10 cellular contexts compared by ENCODE assay signal in the genomic region with DNA sequence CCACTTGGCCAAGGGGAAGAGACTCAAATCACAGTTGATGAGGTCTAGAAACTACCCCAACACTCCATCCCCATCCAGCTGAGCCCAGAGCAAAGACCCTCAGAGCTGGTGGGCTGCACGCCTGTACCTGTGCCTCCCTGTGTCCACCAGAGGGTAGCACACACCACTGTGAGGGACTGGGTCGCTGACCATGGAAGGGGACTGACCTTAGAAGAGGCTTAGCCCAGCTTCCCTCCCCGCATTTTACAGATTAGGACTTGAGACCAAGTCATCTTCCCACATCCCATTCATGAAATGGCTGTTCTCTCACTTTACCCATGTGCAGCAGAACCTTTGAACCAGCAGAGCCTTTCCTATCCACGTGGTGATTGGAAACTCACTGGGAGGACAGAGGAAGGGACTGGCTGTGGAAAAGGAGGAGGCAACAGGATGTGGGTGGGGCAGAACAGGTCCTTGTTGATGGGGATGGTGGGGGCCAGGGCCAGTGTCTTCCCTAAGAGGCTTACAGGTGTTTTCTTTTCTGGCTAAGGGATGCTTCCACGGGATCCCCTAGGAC. TPM values are rescaled to one million over a fixed set of nuclear protein-coding genes. Genes with fewer than 3 reads are reported as not detected.
DNase-seq lines count a peak whose midpoint lies in the region; ATAC-seq and TF ChIP-seq lines count a peak whose summit lies in the region.
"Had no signal": no experiment of that assay in that cellular context is flagged by ENCODE, and none has a peak within 500 bp of the region (broad histone marks: within the 10 kb centered on the region; RNA-seq: fewer than 3 reads in every experiment).

No MANE protein-coding gene starts in this region.

- no peak overlapping the region for H3K9ac ChIP-seq in OCI-LY3 (ENCODE audit: low read length)

- H3K36me3 ChIP-seq in OCI-LY3 (replicated peaks; ENCODE audit: low read depth, low read length) = no peaks in the 10 kb centered on the region

- no peaks in the 10 kb centered on the region for H3K79me2 ChIP-seq in OCI-LY3 (ENCODE audit: low read length)

- H2AFZ ChIP-seq in OCI-LY3 (ENCODE audit: low read depth, low read length) = no peak overlapping the region

- H3K9me3 ChIP-seq in OCI-LY3 (ENCODE audit: insufficient read depth, low read length) = no peaks in the 10 kb centered on the region

- TF ChIP-seq CTCF in OCI-LY3 (IDR thresholded peaks at IDR 0.05; ENCODE audit: low read depth, low read length) (peak; percentile 81), fibroblast of mammary gland (conservative IDR thresholded peaks at IDR 0.05; ENCODE audit: control insufficient read depth, insufficient read depth, low read depth, low read length) (peak; percentile 72)

- DNase-seq in NCI-H1092 treated with DMSO at 0.1 percent for 48 hours (lab: John Stamatoyannopoulos, UW) (peak; percentile 24), NCI-H1092 (lab: John Stamatoyannopoulos, UW) (no peak), fibroblast of mammary gland (ENCODE audit: low read depth) (peak; percentile 58), sciatic nerve (ENCODE audit: low spot score) (peak; percentile 52), cerebellar nuclear complex (lab: John Stamatoyannopoulos, UW) (no peak)
- DNase-seq in activated CD4-positive, alpha-beta T cell treated with anti-CD3 and anti-CD28 coated beads for 48 hours = no peak
- DNase-seq: NCI-H446 treated with DMSO at 0.1 percent for 48 hours had no signal

- H4K20me1 ChIP-seq in OCI-LY3 (ENCODE audit: insufficient read depth, low read length) = no peaks in the 10 kb centered on the region

- intact Hi-C loops in sciatic nerve (cut with DNase I) = no loop called here

- H3K27me3 ChIP-seq in OCI-LY3 (ENCODE audit: low read depth, low read length) = peaks cover 41% of the 10 kb centered on the region

- H3K27ac ChIP-seq in OCI-LY3 (ENCODE audit: low read length) = no peak overlapping the region

- H3K4me1 ChIP-seq in OCI-LY3 (ENCODE audit: low read length) = peaks cover 15% of the 10 kb centered on the region

- no peak overlapping the region for H3K4me2 ChIP-seq in OCI-LY3 (ENCODE audit: low read length)

- ATAC-seq in sciatic nerve (peak; percentile 68), HG02884 (IDR thresholded peaks at IDR 0.05; ENCODE audit: unreplicated experiment) (no peak)

- H3K4me3 ChIP-seq in OCI-LY3 (ENCODE audit: low read length) = no peak overlapping the region
- no peak overlapping the region for H3K4me3 ChIP-seq in fibroblast of mammary gland (ENCODE audit: control insufficient read depth, low read depth, low read length)

RNA-seq across cellular contexts. Expression of a gene that starts 44.3 kb away (rescaled TPM):
- 5.9 TPM for total RNA-seq in sciatic nerve

RNA-seq across cellular contexts. Expression of a gene that starts 58.7 kb away (rescaled TPM):
- total RNA-seq in sciatic nerve = not detected
- total RNA-seq: B cell had no signal

Comparison
In these comparisons a context has a peak if more than half of its experiments do, and no peak if none do; other contexts are left out.
1. DNase-seq: peak in NCI-H1092 treated with DMSO at 0.1 percent for 48 hours (single experiment), fibroblast of mammary gland (single experiment) and sciatic nerve (single experiment); none in NCI-H1092 (single experiment), cerebellar nuclear complex (0 of 2) and activated CD4-positive, alpha-beta T cell treated with anti-CD3 and anti-CD28 coated beads for 48 hours (single experiment).